In the genomic region with DNA sequence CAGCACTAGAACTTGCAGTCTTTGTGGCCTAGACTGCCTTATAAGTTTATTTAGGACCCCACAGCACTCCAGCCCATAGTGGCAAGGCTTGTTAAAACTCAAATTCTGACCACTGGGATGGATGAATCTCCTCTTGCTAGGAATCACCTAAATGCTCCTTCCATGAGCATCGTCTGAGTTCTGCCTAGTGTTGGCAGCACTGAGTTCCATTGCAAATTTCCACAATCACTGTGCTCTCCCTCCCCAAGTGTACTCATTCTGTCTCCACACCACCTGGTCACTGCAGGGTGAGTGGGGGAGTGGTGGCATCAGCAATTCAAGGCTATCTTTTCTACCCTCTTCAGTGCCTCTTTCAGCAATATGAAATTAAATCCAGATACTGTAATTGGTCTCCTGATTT, we compare ENCODE assay signal across 1 cellular context.
TF ChIP-seq lines count a peak whose summit lies in the region.

No MANE protein-coding gene starts in this region.

TF ChIP-seq in HepG2, 621 proteins besides CTCF, POLR2A, EP300 and RAD21 (continued from another document):
- TF ChIP-seq HMGXB3 (CRISPR knock-in tag; IDR thresholded peaks at IDR 0.05; ENCODE audit: borderline replicate concordance) (no peak), ZFP1 (CRISPR knock-in tag; IDR thresholded peaks at IDR 0.05) (no peak)
- TF ChIP-seq, protein P1, sequence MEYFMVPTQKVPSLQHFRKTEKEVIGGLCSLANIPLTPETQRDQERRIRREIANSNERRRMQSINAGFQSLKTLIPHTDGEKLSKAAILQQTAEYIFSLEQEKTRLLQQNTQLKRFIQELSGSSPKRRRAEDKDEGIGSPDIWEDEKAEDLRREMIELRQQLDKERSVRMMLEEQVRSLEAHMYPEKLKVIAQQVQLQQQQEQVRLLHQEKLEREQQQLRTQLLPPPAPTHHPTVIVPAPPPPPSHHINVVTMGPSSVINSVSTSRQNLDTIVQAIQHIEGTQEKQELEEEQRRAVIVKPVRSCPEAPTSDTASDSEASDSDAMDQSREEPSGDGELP (IDR thresholded peaks at IDR 0.05; ENCODE audit: borderline replicate concordance, low read depth): no peak
- TF ChIP-seq, protein P2, sequence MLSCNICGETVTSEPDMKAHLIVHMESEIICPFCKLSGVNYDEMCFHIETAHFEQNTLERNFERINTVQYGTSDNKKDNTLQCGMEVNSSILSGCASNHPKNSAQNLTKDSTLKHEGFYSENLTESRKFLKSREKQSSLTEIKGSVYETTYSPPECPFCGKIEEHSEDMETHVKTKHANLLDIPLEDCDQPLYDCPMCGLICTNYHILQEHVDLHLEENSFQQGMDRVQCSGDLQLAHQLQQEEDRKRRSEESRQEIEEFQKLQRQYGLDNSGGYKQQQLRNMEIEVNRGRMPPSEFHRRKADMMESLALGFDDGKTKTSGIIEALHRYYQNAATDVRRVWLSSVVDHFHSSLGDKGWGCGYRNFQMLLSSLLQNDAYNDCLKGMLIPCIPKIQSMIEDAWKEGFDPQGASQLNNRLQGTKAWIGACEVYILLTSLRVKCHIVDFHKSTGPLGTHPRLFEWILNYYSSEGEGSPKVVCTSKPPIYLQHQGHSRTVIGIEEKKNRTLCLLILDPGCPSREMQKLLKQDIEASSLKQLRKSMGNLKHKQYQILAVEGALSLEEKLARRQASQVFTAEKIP (CRISPR knock-in tag; IDR thresholded peaks at IDR 0.05; ENCODE audit: borderline replicate concordance): no peak
